1 cellular context compared by ENCODE assay signal in the genomic region with DNA sequence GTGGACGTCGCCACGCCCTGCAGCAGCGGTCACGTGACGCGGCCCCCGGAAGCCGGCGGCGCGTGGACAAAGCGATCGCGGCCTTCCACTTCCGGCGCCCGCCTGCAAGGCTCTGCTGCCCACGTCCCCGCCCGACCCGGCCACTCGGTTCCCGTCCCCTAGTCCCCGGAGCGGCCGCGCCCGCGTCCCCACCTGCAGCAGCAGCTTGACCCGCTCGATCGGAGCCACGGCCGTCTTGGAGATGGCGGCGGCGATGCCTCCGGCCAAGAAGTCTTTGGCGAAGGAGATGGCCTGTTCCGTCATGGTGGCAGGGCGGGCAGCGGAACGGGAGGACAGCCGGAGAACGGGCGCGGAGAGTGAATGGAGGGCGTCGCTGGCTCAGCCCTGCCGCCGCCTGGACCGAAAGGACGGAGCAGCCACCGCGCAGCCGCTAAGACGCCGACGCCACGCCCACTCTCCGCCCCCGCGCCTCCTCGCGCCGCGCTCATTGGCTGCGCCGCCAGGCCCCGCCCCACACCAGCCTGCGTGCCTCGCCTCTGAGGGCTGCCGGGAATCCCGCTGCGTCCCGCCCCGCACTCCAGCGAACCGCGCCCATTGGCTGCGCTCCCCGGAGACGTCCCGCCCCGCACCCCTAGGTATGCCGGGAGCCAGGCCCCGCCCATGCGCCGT.
TF ChIP-seq lines count a peak whose summit lies in the region.

A gene (minus strand): TSS at position 407 of the 669 bp plus-strand sequence. CDS start 104 bp downstream, at position 303.

TF ChIP-seq in GM12878, 131 proteins besides CTCF, POLR2A, EP300 and RAD21 (continued from another document and continues in another):
- TF ChIP-seq, protein P1, sequence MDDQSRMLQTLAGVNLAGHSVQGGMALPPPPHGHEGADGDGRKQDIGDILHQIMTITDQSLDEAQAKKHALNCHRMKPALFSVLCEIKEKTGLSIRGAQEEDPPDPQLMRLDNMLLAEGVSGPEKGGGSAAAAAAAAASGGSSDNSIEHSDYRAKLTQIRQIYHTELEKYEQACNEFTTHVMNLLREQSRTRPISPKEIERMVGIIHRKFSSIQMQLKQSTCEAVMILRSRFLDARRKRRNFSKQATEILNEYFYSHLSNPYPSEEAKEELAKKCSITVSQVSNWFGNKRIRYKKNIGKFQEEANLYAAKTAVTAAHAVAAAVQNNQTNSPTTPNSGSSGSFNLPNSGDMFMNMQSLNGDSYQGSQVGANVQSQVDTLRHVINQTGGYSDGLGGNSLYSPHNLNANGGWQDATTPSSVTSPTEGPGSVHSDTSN (IDR thresholded peaks at IDR 0.05; ENCODE audit: insufficient replicate concordance, low read depth, low read length): no peak
- TF ChIP-seq, protein P2, sequence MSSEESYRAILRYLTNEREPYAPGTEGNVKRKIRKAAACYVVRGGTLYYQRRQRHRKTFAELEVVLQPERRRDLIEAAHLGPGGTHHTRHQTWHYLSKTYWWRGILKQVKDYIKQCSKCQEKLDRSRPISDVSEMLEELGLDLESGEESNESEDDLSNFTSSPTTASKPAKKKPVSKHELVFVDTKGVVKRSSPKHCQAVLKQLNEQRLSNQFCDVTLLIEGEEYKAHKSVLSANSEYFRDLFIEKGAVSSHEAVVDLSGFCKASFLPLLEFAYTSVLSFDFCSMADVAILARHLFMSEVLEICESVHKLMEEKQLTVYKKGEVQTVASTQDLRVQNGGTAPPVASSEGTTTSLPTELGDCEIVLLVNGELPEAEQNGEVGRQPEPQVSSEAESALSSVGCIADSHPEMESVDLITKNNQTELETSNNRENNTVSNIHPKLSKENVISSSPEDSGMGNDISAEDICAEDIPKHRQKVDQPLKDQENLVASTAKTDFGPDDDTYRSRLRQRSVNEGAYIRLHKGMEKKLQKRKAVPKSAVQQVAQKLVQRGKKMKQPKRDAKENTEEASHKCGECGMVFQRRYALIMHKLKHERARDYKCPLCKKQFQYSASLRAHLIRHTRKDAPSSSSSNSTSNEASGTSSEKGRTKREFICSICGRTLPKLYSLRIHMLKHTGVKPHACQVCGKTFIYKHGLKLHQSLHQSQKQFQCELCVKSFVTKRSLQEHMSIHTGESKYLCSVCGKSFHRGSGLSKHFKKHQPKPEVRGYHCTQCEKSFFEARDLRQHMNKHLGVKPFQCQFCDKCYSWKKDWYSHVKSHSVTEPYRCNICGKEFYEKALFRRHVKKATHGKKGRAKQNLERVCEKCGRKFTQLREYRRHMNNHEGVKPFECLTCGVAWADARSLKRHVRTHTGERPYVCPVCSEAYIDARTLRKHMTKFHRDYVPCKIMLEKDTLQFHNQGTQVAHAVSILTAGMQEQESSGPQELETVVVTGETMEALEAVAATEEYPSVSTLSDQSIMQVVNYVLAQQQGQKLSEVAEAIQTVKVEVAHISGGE (CRISPR knock-in tag; IDR thresholded peaks at IDR 0.05): peak; percentile 77
- TF ChIP-seq RB1 (IDR thresholded peaks at IDR 0.05; ENCODE audit: borderline replicate concordance) (peak; percentile 86), BMI1 (IDR thresholded peaks at IDR 0.05; ENCODE audit: borderline replicate concordance) (no peak), JUNB (IDR thresholded peaks at IDR 0.05) (no peak), PML (IDR thresholded peaks at IDR 0.05; ENCODE audit: low read length) (no peak), STAT3 (IDR thresholded peaks at IDR 0.05; ENCODE audit: low read depth, low read length) (no peak), SMC3 (IDR thresholded peaks at IDR 0.05; ENCODE audit: borderline replicate concordance, low read length) (no peak), BACH1 (IDR thresholded peaks at IDR 0.05; ENCODE audit: borderline replicate concordance) (peak; percentile 83), CEBPB (IDR thresholded peaks at IDR 0.05; ENCODE audit: borderline replicate concordance in 1 of 2, low read depth in 2 of 2, low read length in 2 of 2) (no peak), CHD4 (IDR thresholded peaks at IDR 0.05) (no peak), MYB (IDR thresholded peaks at IDR 0.05; ENCODE audit: borderline replicate concordance, low read depth, low read length) (no peak), POLR2AphosphoS5 (IDR thresholded peaks at IDR 0.05; ENCODE audit: low read length) (peak; percentile 98), RCOR1 (conservative IDR thresholded peaks at IDR 0.05; ENCODE audit: low read depth, low read length) (no peak), ZSCAN29 (IDR thresholded peaks at IDR 0.05) (no peak), SMAD1 (IDR thresholded peaks at IDR 0.05; ENCODE audit: low read depth, partially characterized antibody) (peak; percentile 44), NFYA (IDR thresholded peaks at IDR 0.05; ENCODE audit: borderline replicate concordance, low read depth, low read length) (no peak), TCF3 (IDR thresholded peaks at IDR 0.05; ENCODE audit: borderline replicate concordance, insufficient read depth, low read depth, low read length) (peak; percentile 24; the same call in 1 of the 2 replicates), CHD2 (IDR thresholded peaks at IDR 0.05; ENCODE audit: borderline replicate concordance, low read depth, low read length) (peak; percentile 62; the same call in 1 of the 2 replicates), ZNF24 (IDR thresholded peaks at IDR 0.05) (no peak), CBFB (IDR thresholded peaks at IDR 0.05; ENCODE audit: low read depth) (no peak), PAX8 (IDR thresholded peaks at IDR 0.05) (no peak), MYC (IDR thresholded peaks at IDR 0.05; ENCODE audit: insufficient read depth, insufficient read length, insufficient replicate concordance, low read length, severe bottlenecking) (peak; percentile 75), YY1 (IDR thresholded peaks at IDR 0.05; ENCODE audit: low read depth, low read length) (no peak; the same call in none of the 2 replicates), SIX5 (IDR thresholded peaks at IDR 0.05; ENCODE audit: low read depth, low read length, severe bottlenecking) (peak; percentile 11), EZH2 (IDR thresholded peaks at IDR 0.05; ENCODE audit: borderline replicate concordance, control insufficient read depth, low read depth, low read length) (no peak), POLR2AphosphoS2 (IDR thresholded peaks at IDR 0.05; ENCODE audit: low read depth, low read length) (peak; percentile 86; the same call in 1 of the 2 replicates), HDAC6 (IDR thresholded peaks at IDR 0.05; ENCODE audit: unreplicated experiment) (peak; percentile 83), KAT2A (conservative IDR thresholded peaks at IDR 0.05; ENCODE audit: control insufficient read depth, low read depth, low read length) (no peak), BCL11A (IDR thresholded peaks at IDR 0.05; ENCODE audit: low read depth, low read length) (no peak), YBX1 (IDR thresholded peaks at IDR 0.05) (no peak), EED (IDR thresholded peaks at IDR 0.05; ENCODE audit: low read depth) (no peak), RBBP5 (conservative IDR thresholded peaks at IDR 0.05) (no peak), NBN (IDR thresholded peaks at IDR 0.05) (no peak), ASH2L (IDR thresholded peaks at IDR 0.05; ENCODE audit: borderline replicate concordance, low read depth) (no peak), NFIC (IDR thresholded peaks at IDR 0.05; ENCODE audit: low read depth, low read length) (no peak)
- TF ChIP-seq, protein P3, sequence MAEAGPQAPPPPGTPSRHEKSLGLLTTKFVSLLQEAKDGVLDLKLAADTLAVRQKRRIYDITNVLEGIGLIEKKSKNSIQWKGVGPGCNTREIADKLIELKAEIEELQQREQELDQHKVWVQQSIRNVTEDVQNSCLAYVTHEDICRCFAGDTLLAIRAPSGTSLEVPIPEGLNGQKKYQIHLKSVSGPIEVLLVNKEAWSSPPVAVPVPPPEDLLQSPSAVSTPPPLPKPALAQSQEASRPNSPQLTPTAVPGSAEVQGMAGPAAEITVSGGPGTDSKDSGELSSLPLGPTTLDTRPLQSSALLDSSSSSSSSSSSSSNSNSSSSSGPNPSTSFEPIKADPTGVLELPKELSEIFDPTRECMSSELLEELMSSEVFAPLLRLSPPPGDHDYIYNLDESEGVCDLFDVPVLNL (IDR thresholded peaks at IDR 0.05; ENCODE audit: low read depth, low read length): peak; percentile 56
- TF ChIP-seq, protein P4, sequence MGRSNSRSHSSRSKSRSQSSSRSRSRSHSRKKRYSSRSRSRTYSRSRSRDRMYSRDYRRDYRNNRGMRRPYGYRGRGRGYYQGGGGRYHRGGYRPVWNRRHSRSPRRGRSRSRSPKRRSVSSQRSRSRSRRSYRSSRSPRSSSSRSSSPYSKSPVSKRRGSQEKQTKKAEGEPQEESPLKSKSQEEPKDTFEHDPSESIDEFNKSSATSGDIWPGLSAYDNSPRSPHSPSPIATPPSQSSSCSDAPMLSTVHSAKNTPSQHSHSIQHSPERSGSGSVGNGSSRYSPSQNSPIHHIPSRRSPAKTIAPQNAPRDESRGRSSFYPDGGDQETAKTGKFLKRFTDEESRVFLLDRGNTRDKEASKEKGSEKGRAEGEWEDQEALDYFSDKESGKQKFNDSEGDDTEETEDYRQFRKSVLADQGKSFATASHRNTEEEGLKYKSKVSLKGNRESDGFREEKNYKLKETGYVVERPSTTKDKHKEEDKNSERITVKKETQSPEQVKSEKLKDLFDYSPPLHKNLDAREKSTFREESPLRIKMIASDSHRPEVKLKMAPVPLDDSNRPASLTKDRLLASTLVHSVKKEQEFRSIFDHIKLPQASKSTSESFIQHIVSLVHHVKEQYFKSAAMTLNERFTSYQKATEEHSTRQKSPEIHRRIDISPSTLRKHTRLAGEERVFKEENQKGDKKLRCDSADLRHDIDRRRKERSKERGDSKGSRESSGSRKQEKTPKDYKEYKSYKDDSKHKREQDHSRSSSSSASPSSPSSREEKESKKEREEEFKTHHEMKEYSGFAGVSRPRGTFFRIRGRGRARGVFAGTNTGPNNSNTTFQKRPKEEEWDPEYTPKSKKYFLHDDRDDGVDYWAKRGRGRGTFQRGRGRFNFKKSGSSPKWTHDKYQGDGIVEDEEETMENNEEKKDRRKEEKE (IDR thresholded peaks at IDR 0.05): no peak
- TF ChIP-seq, protein P5, sequence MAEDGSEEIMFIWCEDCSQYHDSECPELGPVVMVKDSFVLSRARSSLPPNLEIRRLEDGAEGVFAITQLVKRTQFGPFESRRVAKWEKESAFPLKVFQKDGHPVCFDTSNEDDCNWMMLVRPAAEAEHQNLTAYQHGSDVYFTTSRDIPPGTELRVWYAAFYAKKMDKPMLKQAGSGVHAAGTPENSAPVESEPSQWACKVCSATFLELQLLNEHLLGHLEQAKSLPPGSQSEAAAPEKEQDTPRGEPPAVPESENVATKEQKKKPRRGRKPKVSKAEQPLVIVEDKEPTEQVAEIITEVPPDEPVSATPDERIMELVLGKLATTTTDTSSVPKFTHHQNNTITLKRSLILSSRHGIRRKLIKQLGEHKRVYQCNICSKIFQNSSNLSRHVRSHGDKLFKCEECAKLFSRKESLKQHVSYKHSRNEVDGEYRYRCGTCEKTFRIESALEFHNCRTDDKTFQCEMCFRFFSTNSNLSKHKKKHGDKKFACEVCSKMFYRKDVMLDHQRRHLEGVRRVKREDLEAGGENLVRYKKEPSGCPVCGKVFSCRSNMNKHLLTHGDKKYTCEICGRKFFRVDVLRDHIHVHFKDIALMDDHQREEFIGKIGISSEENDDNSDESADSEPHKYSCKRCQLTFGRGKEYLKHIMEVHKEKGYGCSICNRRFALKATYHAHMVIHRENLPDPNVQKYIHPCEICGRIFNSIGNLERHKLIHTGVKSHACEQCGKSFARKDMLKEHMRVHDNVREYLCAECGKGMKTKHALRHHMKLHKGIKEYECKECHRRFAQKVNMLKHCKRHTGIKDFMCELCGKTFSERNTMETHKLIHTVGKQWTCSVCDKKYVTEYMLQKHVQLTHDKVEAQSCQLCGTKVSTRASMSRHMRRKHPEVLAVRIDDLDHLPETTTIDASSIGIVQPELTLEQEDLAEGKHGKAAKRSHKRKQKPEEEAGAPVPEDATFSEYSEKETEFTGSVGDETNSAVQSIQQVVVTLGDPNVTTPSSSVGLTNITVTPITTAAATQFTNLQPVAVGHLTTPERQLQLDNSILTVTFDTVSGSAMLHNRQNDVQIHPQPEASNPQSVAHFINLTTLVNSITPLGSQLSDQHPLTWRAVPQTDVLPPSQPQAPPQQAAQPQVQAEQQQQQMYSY (CRISPR knock-in tag; IDR thresholded peaks at IDR 0.05): peak; percentile 93
- TF ChIP-seq, protein P6, sequence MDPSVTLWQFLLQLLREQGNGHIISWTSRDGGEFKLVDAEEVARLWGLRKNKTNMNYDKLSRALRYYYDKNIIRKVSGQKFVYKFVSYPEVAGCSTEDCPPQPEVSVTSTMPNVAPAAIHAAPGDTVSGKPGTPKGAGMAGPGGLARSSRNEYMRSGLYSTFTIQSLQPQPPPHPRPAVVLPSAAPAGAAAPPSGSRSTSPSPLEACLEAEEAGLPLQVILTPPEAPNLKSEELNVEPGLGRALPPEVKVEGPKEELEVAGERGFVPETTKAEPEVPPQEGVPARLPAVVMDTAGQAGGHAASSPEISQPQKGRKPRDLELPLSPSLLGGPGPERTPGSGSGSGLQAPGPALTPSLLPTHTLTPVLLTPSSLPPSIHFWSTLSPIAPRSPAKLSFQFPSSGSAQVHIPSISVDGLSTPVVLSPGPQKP (IDR thresholded peaks at IDR 0.05; ENCODE audit: low read depth, low read length): peak; percentile 87
- TF ChIP-seq, protein P7, sequence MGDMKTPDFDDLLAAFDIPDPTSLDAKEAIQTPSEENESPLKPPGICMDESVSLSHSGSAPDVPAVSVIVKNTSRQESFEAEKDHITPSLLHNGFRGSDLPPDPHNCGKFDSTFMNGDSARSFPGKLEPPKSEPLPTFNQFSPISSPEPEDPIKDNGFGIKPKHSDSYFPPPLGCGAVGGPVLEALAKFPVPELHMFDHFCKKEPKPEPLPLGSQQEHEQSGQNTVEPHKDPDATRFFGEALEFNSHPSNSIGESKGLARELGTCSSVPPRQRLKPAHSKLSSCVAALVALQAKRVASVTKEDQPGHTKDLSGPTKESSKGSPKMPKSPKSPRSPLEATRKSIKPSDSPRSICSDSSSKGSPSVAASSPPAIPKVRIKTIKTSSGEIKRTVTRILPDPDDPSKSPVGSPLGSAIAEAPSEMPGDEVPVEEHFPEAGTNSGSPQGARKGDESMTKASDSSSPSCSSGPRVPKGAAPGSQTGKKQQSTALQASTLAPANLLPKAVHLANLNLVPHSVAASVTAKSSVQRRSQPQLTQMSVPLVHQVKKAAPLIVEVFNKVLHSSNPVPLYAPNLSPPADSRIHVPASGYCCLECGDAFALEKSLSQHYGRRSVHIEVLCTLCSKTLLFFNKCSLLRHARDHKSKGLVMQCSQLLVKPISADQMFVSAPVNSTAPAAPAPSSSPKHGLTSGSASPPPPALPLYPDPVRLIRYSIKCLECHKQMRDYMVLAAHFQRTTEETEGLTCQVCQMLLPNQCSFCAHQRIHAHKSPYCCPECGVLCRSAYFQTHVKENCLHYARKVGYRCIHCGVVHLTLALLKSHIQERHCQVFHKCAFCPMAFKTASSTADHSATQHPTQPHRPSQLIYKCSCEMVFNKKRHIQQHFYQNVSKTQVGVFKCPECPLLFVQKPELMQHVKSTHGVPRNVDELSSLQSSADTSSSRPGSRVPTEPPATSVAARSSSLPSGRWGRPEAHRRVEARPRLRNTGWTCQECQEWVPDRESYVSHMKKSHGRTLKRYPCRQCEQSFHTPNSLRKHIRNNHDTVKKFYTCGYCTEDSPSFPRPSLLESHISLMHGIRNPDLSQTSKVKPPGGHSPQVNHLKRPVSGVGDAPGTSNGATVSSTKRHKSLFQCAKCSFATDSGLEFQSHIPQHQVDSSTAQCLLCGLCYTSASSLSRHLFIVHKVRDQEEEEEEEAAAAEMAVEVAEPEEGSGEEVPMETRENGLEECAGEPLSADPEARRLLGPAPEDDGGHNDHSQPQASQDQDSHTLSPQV (IDR thresholded peaks at IDR 0.05): no peak
- TF ChIP-seq, protein P8, sequence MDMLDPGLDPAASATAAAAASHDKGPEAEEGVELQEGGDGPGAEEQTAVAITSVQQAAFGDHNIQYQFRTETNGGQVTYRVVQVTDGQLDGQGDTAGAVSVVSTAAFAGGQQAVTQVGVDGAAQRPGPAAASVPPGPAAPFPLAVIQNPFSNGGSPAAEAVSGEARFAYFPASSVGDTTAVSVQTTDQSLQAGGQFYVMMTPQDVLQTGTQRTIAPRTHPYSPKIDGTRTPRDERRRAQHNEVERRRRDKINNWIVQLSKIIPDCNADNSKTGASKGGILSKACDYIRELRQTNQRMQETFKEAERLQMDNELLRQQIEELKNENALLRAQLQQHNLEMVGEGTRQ (IDR thresholded peaks at IDR 0.05; ENCODE audit: borderline replicate concordance, low read depth, low read length): peak; percentile 95
